In the genomic region with DNA sequence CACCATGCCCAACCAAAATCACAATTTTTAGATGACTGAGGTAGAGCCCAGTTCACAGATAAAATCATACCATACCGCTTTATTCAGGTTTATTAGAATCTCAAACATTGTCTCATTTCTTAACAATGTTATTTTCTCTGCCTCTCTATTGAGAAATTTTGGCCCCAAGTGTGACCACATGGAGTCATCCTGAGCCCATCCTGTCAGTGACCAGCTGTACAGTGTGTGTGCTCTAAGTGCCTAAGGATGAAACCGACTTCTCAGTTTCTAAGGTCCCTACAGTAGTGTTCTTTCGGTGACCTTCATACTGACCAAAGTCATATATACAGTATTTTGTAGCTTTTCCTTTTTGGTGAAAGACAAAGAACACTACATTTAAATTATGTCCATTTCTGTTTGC, we compare ENCODE assay signal across 25 cellular contexts.
"Had no signal": no experiment of that assay in that cellular context is flagged by ENCODE, and none has a peak within 500 bp of the region (broad histone marks: within the 10 kb centered on the region; RNA-seq: fewer than 3 reads in every experiment).

No MANE protein-coding gene starts in this region.

- H3K9me3 ChIP-seq: lower lobe of right lung, neutrophil, right lobe of liver, uterus had no signal

- H3K36me3 ChIP-seq: lower lobe of right lung, neutrophil, uterus had no signal

- DNase-seq: activated CD4-positive, alpha-beta T cell treated with anti-CD3 and anti-CD28 coated beads for 36 hours; activated CD4-positive, CD25-positive, alpha-beta regulatory T cell; activated CD8-positive, alpha-beta memory T cell treated with anti-CD3 and anti-CD28 coated beads, Interleukin-2, amount 10 ng/mL, durations not matched to agents 7 days and 5 days; activated CD8-positive, alpha-beta T cell treated with anti-CD3 and anti-CD28 coated beads, Interleukin-2, amount 10 ng/mL, durations not matched to agents 7 days and 5 days; activated naive CD4-positive, alpha-beta T cell; activated T-cell treated with anti-CD3 and anti-CD28 coated beads for 4 hours; activated T-cell treated with anti-CD3 and anti-CD28 coated beads, Interleukin-2, amount 50 U/mL, for 72 hours; foreskin melanocyte; kidney glomerular epithelial cell; lower lobe of right lung; mesendoderm; right lobe of liver; stimulated activated CD4-positive, alpha-beta T cell treated with anti-CD3 and anti-CD28 coated beads, Interleukin-1b, Interleukin-23, amount 100 ng/mL, for 48 hours; stimulated activated CD4-positive, alpha-beta T cell treated with anti-CD3 and anti-CD28 coated beads, Interleukin-4, amount 100 ng/mL, for 4 hours; stimulated activated CD8-positive, alpha-beta memory T cell treated with anti-CD3 and anti-CD28 coated beads, Interleukin-4, amount 100 ng/mL, for 48 hours; stimulated activated naive CD8-positive, alpha-beta T cell treated with anti-CD3 and anti-CD28 coated beads, Interleukin-15, amount 100 ng/mL, for 72 hours; substantia nigra; uterus had no signal

- H3K4me1 ChIP-seq: lower lobe of right lung, right lobe of liver, uterus had no signal

- H3K27me3 ChIP-seq: right lobe of liver, uterus had no signal

- H3K27ac ChIP-seq: coronary artery, lower lobe of right lung, neutrophil, right lobe of liver, uterus had no signal

- H3K4me2 ChIP-seq: smooth muscle cell had no signal

- ATAC-seq: activated CD4-positive, alpha-beta T cell treated with anti-CD3 and anti-CD28 coated beads for 36 hours; activated CD8-positive, alpha-beta memory T cell treated with anti-CD3 and anti-CD28 coated beads, Interleukin-2, amount 10 ng/mL, durations not matched to agents 7 days and 5 days; activated CD8-positive, alpha-beta T cell treated with anti-CD3 and anti-CD28 coated beads, Interleukin-2, amount 10 ng/mL, durations not matched to agents 7 days and 5 days; activated naive CD4-positive, alpha-beta T cell treated with anti-CD3 and anti-CD28 coated beads, Interleukin-2, amount 50 U/mL, for 72 hours; activated T-cell treated with anti-CD3 and anti-CD28 coated beads, Interleukin-2, amount 50 U/mL, for 72 hours; left lobe of liver; lower lobe of right lung; natural killer cell treated with Interleukin-12 subunit alpha and Interleukin-12 subunit beta and Interleukin-15 and Interleukin-18, amount 100 ng/mL, for 72 hours; right lobe of liver; stimulated activated memory B cell treated with anti-CD40 and anti-IgM and Interleukin-4, amounts not matched to agents 10 μg/mL and 1 μg/mL and 100 μg/mL, for 72 hours; stimulated activated naive CD8-positive, alpha-beta T cell treated with anti-CD3 and anti-CD28 coated beads, Interleukin-15, amount 100 ng/mL, for 72 hours had no signal

- H3K4me3 ChIP-seq: coronary artery, lower lobe of right lung, right lobe of liver, smooth muscle cell, uterus had no signal
